In genomic region chr7:84216477-84216876, GRCh38 we compare ENCODE assay signal across 1 cellular context.
TF ChIP-seq lines count a peak whose summit lies in the region.

No MANE protein-coding gene starts in this region.

TF ChIP-seq in SK-N-SH treated with all-trans-retinoic acid at 6 μM for 48 hours, 23 proteins besides CTCF, POLR2A, EP300 and RAD21 (continued from another document):
- TF ChIP-seq, protein P1, sequence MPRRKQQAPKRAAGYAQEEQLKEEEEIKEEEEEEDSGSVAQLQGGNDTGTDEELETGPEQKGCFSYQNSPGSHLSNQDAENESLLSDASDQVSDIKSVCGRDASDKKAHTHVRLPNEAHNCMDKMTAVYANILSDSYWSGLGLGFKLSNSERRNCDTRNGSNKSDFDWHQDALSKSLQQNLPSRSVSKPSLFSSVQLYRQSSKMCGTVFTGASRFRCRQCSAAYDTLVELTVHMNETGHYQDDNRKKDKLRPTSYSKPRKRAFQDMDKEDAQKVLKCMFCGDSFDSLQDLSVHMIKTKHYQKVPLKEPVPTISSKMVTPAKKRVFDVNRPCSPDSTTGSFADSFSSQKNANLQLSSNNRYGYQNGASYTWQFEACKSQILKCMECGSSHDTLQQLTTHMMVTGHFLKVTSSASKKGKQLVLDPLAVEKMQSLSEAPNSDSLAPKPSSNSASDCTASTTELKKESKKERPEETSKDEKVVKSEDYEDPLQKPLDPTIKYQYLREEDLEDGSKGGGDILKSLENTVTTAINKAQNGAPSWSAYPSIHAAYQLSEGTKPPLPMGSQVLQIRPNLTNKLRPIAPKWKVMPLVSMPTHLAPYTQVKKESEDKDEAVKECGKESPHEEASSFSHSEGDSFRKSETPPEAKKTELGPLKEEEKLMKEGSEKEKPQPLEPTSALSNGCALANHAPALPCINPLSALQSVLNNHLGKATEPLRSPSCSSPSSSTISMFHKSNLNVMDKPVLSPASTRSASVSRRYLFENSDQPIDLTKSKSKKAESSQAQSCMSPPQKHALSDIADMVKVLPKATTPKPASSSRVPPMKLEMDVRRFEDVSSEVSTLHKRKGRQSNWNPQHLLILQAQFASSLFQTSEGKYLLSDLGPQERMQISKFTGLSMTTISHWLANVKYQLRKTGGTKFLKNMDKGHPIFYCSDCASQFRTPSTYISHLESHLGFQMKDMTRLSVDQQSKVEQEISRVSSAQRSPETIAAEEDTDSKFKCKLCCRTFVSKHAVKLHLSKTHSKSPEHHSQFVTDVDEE (CRISPR knock-in tag; IDR thresholded peaks at IDR 0.05), result no peak
- TF ChIP-seq ESRRG (CRISPR knock-in tag; IDR thresholded peaks at IDR 0.05) (no peak), GLIS3 (CRISPR knock-in tag; IDR thresholded peaks at IDR 0.05) (no peak), ZFP30 (CRISPR knock-in tag; IDR thresholded peaks at IDR 0.05) (no peak)
